9 cellular contexts compared by ENCODE assay signal in genomic region chr19:30664358-30665058, GRCh38.
A peak's percentile ranks its signal among the peaks of the same experiment; 100 is the strongest.
DNase-seq lines count a peak whose midpoint lies in the region; ATAC-seq and TF ChIP-seq lines count a peak whose summit lies in the region.
"Had no signal": no experiment of that assay in that cellular context is flagged by ENCODE, and none has a peak within 500 bp of the region (broad histone marks: within the 10 kb centered on the region; RNA-seq: fewer than 3 reads in every experiment).

No MANE protein-coding gene starts in this region.

- peak; percentile 60 for DNase-seq in A673 (ENCODE audit: low spot score)
- peak; percentile 96 for DNase-seq in LNCaP clone FGC (ENCODE audit: low read depth)
- DNase-seq in mammary epithelial cell = peak; percentile 30
- DNase-seq in left kidney (ENCODE audit: low read depth, low spot score) = peak; percentile 63
- DNase-seq in DMS153 (lab: John Stamatoyannopoulos, UW) = no peak
- DNase-seq in inferior parietal cortex (ENCODE audit: extremely low spot score) = no peak
- DNase-seq: activated B cell treated with CpG ODN at 0.5 μM for 24 hours had no signal

- WGBS in mammary epithelial cell (ENCODE audit: low coverage, missing lambda C conversion rate) = 75% methylated on average over 11 of the region's 11 CpGs

- in situ Hi-C loops in mammary epithelial cell (cut with MboI; ENCODE audit: low sequenced_read_pairs in 2 of 2) = loop anchor here (25.0 kb wide), 5 partner anchors 802 to 1898 kb away; no protein-coding TSS in a partner anchor

- intact Hi-C loops in A673 (cut with micrococcal nuclease; ENCODE audit: unreplicated experiment) = loop anchor here (5.0 kb wide), 1 partner anchor 338 kb away; no protein-coding TSS in a partner anchor
- intact Hi-C loops in mammary epithelial cell (cut with micrococcal nuclease) = loop anchor here (5.0 kb wide), 3 partner anchors 883 to 1908 kb away; no protein-coding TSS in a partner anchor

- no peak overlapping the region for H3K9ac ChIP-seq in mammary epithelial cell (ENCODE audit: insufficient read depth, low read length)

- H3K4me3 ChIP-seq in A673 (ENCODE audit: low read depth, low read length, poor library complexity, severe bottlenecking) = no peak overlapping the region
- no peak overlapping the region for H3K4me3 ChIP-seq in LNCaP clone FGC (ENCODE audit: low read depth, low read length)
- H3K4me3 ChIP-seq in mammary epithelial cell (replicated peaks in 1 of 3; ENCODE audit: insufficient read depth in 1 of 3, low read depth in 2 of 3, low read length in 3 of 3) = no peak overlapping the region

- dilution Hi-C loops in mammary epithelial cell (cut with HindIII; ENCODE audit: low sequenced_read_pairs) = no loop called here

- CTCF ChIA-PET in A673 (lab: Charles Lee) = no interaction called here
- CTCF ChIA-PET in mammary epithelial cell (lab: Charles Lee; ENCODE audit: low non-redundant PET) = interaction anchor here (0.5 kb wide), 1 partner anchor 1010 kb away, joined by 9 read pairs; no protein-coding TSS in a partner anchor

- no peak for ATAC-seq in HG03442 (IDR thresholded peaks at IDR 0.05; ENCODE audit: unreplicated experiment)
- no peak for ATAC-seq in GM18873 (IDR thresholded peaks at IDR 0.05; ENCODE audit: low FRiP score, unreplicated experiment)

- H3K27ac ChIP-seq in A673 (ENCODE audit: low read depth, low read length, poor library complexity, severe bottlenecking) (no peak overlapping the region), mammary epithelial cell (ENCODE audit: insufficient read depth, low read depth, low read length) (no peak overlapping the region)

- POLR2A ChIA-PET in A673 (lab: Charles Lee; ENCODE audit: low non-redundant PET) = no interaction called here

- no peak overlapping the region for H2AFZ ChIP-seq in mammary epithelial cell (ENCODE audit: low read depth, low read length)

- H3K27me3 ChIP-seq in A673 (replicated peaks; ENCODE audit: insufficient read depth, low read depth, low read length, poor library complexity) = no peaks in the 10 kb centered on the region
- peaks cover 1% of the 10 kb centered on the region for H3K27me3 ChIP-seq in mammary epithelial cell (ENCODE audit: insufficient read depth, low read length)

- no peaks in the 10 kb centered on the region for H4K20me1 ChIP-seq in mammary epithelial cell (ENCODE audit: insufficient read depth, low read length)

- TF ChIP-seq CTCF in A673 (conservative IDR thresholded peaks at IDR 0.05; ENCODE audit: low read depth, low read length) = peak; percentile 67
- TF ChIP-seq CTCF in LNCaP clone FGC (IDR thresholded peaks at IDR 0.05; ENCODE audit: control insufficient read depth, extremely low read depth, insufficient read depth) = peak; percentile 35
- TF ChIP-seq CTCF in mammary epithelial cell (conservative IDR thresholded peaks at IDR 0.05 in 1 of 2, IDR thresholded peaks at IDR 0.05 in 1 of 2; ENCODE audit: extremely low read depth in 1 of 2, insufficient read depth in 1 of 2, low read depth in 1 of 2, low read length in 2 of 2) = peak in 1 of 2 donors; percentile 25

- BruUV-seq in A673 (replicated peaks; lab: Mats Ljungman, UMichigan) (no TSS peak), mammary epithelial cell (replicated peaks; lab: Mats Ljungman, UMichigan) (no TSS peak)

- H3K4me1 ChIP-seq in A673 (ENCODE audit: insufficient read depth, low read length, poor library complexity, severe bottlenecking) (peaks cover 32% of the 10 kb centered on the region), mammary epithelial cell (ENCODE audit: insufficient read depth, low read length) (peaks cover 4% of the 10 kb centered on the region)

- H3K4me2 ChIP-seq in mammary epithelial cell (ENCODE audit: insufficient read depth, low read depth, low read length) = no peak overlapping the region

- H3K36me3 ChIP-seq in A673 (ENCODE audit: insufficient read depth, low read length, poor library complexity, severe bottlenecking) (no peaks in the 10 kb centered on the region), mammary epithelial cell (ENCODE audit: insufficient read depth, low read length) (no peaks in the 10 kb centered on the region)

- H3K79me2 ChIP-seq in mammary epithelial cell (ENCODE audit: insufficient read depth, low read length) = no peaks in the 10 kb centered on the region

- H3K9me3 ChIP-seq in A673 (ENCODE audit: low read depth, low read length, poor library complexity, severe bottlenecking) = no peaks in the 10 kb centered on the region
- no peaks in the 10 kb centered on the region for H3K9me3 ChIP-seq in mammary epithelial cell (replicated peaks; ENCODE audit: insufficient read depth, low read length)

Comparison
In these comparisons a context has a peak if more than half of its experiments do, and no peak if none do; other contexts are left out.
1. DNase-seq: peak in A673 (single experiment), LNCaP clone FGC (single experiment), mammary epithelial cell (single experiment) and left kidney (single experiment); none in DMS153 (single experiment) and inferior parietal cortex (single experiment).